1 cellular context compared by ENCODE assay signal in the genomic region with DNA sequence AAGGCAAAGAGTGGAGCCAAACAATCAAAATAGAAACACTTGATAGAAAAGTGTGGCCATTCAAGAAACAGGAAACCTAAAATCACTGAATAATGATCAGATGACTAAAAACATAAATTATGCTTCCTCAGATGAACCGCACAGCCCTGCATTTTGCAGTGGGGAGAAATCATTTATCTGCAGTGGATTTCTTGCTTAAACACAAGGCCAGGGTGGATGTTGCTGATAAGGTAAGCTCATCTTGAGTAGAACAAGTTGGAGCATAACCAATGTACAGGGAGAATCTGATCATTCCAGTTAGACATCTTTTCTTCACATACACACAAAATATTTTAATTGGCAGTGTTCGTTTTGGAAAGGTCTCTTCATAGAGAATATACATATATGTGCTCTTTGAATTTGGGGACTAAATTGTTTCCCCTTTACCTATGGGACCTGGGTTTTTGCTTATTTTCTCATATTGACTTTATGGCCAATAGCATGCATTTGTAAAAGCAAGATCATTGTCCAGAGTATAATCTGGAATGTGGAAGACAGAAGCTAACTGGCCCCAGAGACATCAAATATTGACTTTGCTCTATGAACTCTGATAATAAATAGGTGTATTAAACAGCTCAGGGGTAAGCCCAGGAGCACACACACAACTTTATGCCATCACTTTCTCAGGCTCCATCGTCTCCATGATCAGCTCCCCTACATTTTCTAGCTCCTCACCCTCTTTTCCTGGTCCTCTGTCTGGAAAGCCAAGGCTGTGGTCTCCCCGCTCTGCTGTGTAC.
TF ChIP-seq lines count a peak whose summit lies in the region.

No MANE protein-coding gene starts in this region.

TF ChIP-seq in K562, 482 proteins besides CTCF, POLR2A, EP300 and RAD21 (continued from another document and continues in another):
- TF ChIP-seq ZC3H8 (IDR thresholded peaks at IDR 0.05) = no peak
- no peak for TF ChIP-seq ZFP30 (CRISPR knock-in tag; IDR thresholded peaks at IDR 0.05; ENCODE audit: borderline replicate concordance)
- TF ChIP-seq ARID4B (CRISPR knock-in tag; IDR thresholded peaks at IDR 0.05) = no peak
- no peak for TF ChIP-seq NUFIP1 (IDR thresholded peaks at IDR 0.05; ENCODE audit: partially characterized antibody)
- TF ChIP-seq ADNP (tag; IDR thresholded peaks at IDR 0.05) = 0 out of 2 replicates have a peak, but pooled peaks have one; percentile 47
- TF ChIP-seq CHD1 (IDR thresholded peaks at IDR 0.05; ENCODE audit: low read length) = no peak
- TF ChIP-seq TARDBP (IDR thresholded peaks at IDR 0.05) = no peak
- no peak for TF ChIP-seq HDGF (IDR thresholded peaks at IDR 0.05)
- no peak for TF ChIP-seq ETV1 (tag; conservative IDR thresholded peaks at IDR 0.05; ENCODE audit: low read depth)
- no peak for TF ChIP-seq BRF2 (IDR thresholded peaks at IDR 0.05; ENCODE audit: borderline replicate concordance, insufficient read depth, insufficient read length)
- no peak for TF ChIP-seq ZSCAN29 (IDR thresholded peaks at IDR 0.05)
- no peak for TF ChIP-seq THRAP3 (IDR thresholded peaks at IDR 0.05; ENCODE audit: borderline replicate concordance)
- TF ChIP-seq KDM2B (CRISPR knock-in tag; IDR thresholded peaks at IDR 0.05) = no peak
- TF ChIP-seq RCOR1 (IDR thresholded peaks at IDR 0.05; ENCODE audit: borderline replicate concordance in 1 of 2, low read depth in 2 of 2, low read length in 2 of 2) = peak; percentile 31 to 91; a peak in 3 of 4 replicates
- no peak for TF ChIP-seq NELFE (IDR thresholded peaks at IDR 0.05; ENCODE audit: insufficient read depth, insufficient read length)
- no peak for TF ChIP-seq ZBTB11 (CRISPR knock-in tag; IDR thresholded peaks at IDR 0.05)
- no peak for TF ChIP-seq E2F8 (IDR thresholded peaks at IDR 0.05; ENCODE audit: low read depth, partially characterized antibody)
- no peak for TF ChIP-seq CBX3 (IDR thresholded peaks at IDR 0.05; ENCODE audit: borderline replicate concordance in 1 of 2, low read length in 2 of 2)
- no peak for TF ChIP-seq ZNF121 (CRISPR knock-in tag; conservative IDR thresholded peaks at IDR 0.05)
- no peak for TF ChIP-seq MLLT1 (IDR thresholded peaks at IDR 0.05)
- TF ChIP-seq, protein P1, sequence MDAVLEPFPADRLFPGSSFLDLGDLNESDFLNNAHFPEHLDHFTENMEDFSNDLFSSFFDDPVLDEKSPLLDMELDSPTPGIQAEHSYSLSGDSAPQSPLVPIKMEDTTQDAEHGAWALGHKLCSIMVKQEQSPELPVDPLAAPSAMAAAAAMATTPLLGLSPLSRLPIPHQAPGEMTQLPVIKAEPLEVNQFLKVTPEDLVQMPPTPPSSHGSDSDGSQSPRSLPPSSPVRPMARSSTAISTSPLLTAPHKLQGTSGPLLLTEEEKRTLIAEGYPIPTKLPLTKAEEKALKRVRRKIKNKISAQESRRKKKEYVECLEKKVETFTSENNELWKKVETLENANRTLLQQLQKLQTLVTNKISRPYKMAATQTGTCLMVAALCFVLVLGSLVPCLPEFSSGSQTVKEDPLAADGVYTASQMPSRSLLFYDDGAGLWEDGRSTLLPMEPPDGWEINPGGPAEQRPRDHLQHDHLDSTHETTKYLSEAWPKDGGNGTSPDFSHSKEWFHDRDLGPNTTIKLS (IDR thresholded peaks at IDR 0.05; ENCODE audit: borderline replicate concordance, low read depth) = no peak
- TF ChIP-seq ZNF76 (CRISPR knock-in tag; IDR thresholded peaks at IDR 0.05; ENCODE audit: borderline replicate concordance) = no peak
- TF ChIP-seq PHB (CRISPR knock-in tag; IDR thresholded peaks at IDR 0.05) = no peak
- TF ChIP-seq RREB1 (CRISPR knock-in tag; IDR thresholded peaks at IDR 0.05) = no peak
- no peak for TF ChIP-seq CREB1 (IDR thresholded peaks at IDR 0.05)
- no peak for TF ChIP-seq CREB1 (CRISPR knock-in tag; IDR thresholded peaks at IDR 0.05)
- no peak for TF ChIP-seq SFPQ (IDR thresholded peaks at IDR 0.05; ENCODE audit: low read depth, low read length)
- TF ChIP-seq SMC3 (conservative IDR thresholded peaks at IDR 0.05; ENCODE audit: insufficient read depth, low read depth, low read length) = no peak
